30 cellular contexts compared by ENCODE assay signal in genomic region chr6:112786801-112787200, GRCh38.
"Had no signal": no experiment of that assay in that cellular context is flagged by ENCODE, and none has a peak within 500 bp of the region (broad histone marks: within the 10 kb centered on the region; RNA-seq: fewer than 3 reads in every experiment).

No MANE protein-coding gene starts in this region.

- H3K27me3 Mint-ChIP-seq: dendritic cell treated with granulocyte-macrophage colony-stimulating factor and Interleukin-4, amounts not matched to agents 40 ng/mL and 50 ng/mL, for 4 days; type B pancreatic cell had no signal

- ATAC-seq: esophagus mucosa; heart right ventricle; left colon; left ventricle myocardium superior; lower lobe of right lung; natural killer cell; stimulated activated effector memory CD8-positive, alpha-beta T cell treated with anti-CD3 and anti-CD28 coated beads, Interleukin-12 subunit alpha, Interleukin-12 subunit beta, amount 100 ng/mL, for 72 hours; stimulated activated naive CD8-positive, alpha-beta T cell treated with anti-CD3 and anti-CD28 coated beads, Interleukin-15, Interleukin-2, amounts not matched to agents 100 U/mL and 50 U/mL, for 24 hours had no signal

- H3K27me3 ChIP-seq: colonic mucosa, heart right ventricle, neutrophil, right atrium auricular region, sigmoid colon, testis, tibial artery had no signal

- H3K36me3 ChIP-seq: colonic mucosa, heart right ventricle, lower lobe of right lung, neutrophil, prostate gland, right atrium auricular region, sigmoid colon, tibial artery had no signal

- H3K9ac ChIP-seq: parathyroid adenoma had no signal

- H2AFZ ChIP-seq: parathyroid adenoma had no signal

- H3K4me1 ChIP-seq: colonic mucosa, heart right ventricle, lower lobe of right lung, parathyroid adenoma, prostate gland, right atrium auricular region, sigmoid colon, testis, tibial artery had no signal

- H3K9me3 ChIP-seq: colonic mucosa, heart right ventricle, lower lobe of right lung, neutrophil, prostate gland, right atrium auricular region, sigmoid colon, testis, tibial artery had no signal

- H3K4me1 Mint-ChIP-seq: endodermal cell; immature natural killer cell; natural killer cell; stimulated activated effector memory CD8-positive, alpha-beta T cell treated with anti-CD3 and anti-CD28 coated beads, Interleukin-12 subunit alpha, Interleukin-12 subunit beta, amount 100 ng/mL, for 72 hours had no signal

- H3K27ac Mint-ChIP-seq: dendritic cell treated with granulocyte-macrophage colony-stimulating factor and Interleukin-4, amounts not matched to agents 40 ng/mL and 50 ng/mL, for 4 days; endodermal cell; immature natural killer cell; natural killer cell; stimulated activated effector memory CD8-positive, alpha-beta T cell treated with anti-CD3 and anti-CD28 coated beads, Interleukin-12 subunit alpha, Interleukin-12 subunit beta, amount 100 ng/mL, for 72 hours; type B pancreatic cell had no signal

- DNase-seq: colonic mucosa; effector CD8-positive, alpha-beta T cell; endodermal cell; glutamatergic neuron; heart right ventricle; hypothalamus; immature natural killer cell; islet precursor cell; kidney glomerular epithelial cell; left colon; left ventricle myocardium superior; lower lobe of right lung; natural killer cell; sigmoid colon; stimulated activated CD4-positive, alpha-beta T cell treated with anti-CD3 and anti-CD28 coated beads, Interleukin-2, amount 100 ng/mL, for 24 hours; stimulated activated CD4-positive, alpha-beta T cell treated with anti-CD3 and anti-CD28 coated beads, Interleukin-4, amount 100 ng/mL, for 24 hours; stimulated activated naive CD8-positive, alpha-beta T cell treated with anti-CD3 and anti-CD28 coated beads, Interleukin-15, Interleukin-2, amounts not matched to agents 100 U/mL and 50 U/mL, for 24 hours; substantia nigra; testis; tibial artery had no signal

- H3K36me3 Mint-ChIP-seq: immature natural killer cell; natural killer cell; stimulated activated effector memory CD8-positive, alpha-beta T cell treated with anti-CD3 and anti-CD28 coated beads, Interleukin-12 subunit alpha, Interleukin-12 subunit beta, amount 100 ng/mL, for 72 hours; type B pancreatic cell had no signal

- H3K4me3 Mint-ChIP-seq: dendritic cell treated with granulocyte-macrophage colony-stimulating factor and Interleukin-4, amounts not matched to agents 40 ng/mL and 50 ng/mL, for 4 days; endodermal cell; immature natural killer cell; natural killer cell; neural crest cell; stimulated activated effector memory CD8-positive, alpha-beta T cell treated with anti-CD3 and anti-CD28 coated beads, Interleukin-12 subunit alpha, Interleukin-12 subunit beta, amount 100 ng/mL, for 72 hours; type B pancreatic cell had no signal

- H3K9me3 Mint-ChIP-seq: dendritic cell treated with granulocyte-macrophage colony-stimulating factor and Interleukin-4, amounts not matched to agents 40 ng/mL and 50 ng/mL, for 4 days; endodermal cell; type B pancreatic cell had no signal

- H3K79me2 ChIP-seq: parathyroid adenoma had no signal

- H3K27ac ChIP-seq: colonic mucosa, epithelial cell of prostate, heart right ventricle, lower lobe of right lung, neutrophil, parathyroid adenoma, prostate gland, right atrium auricular region, sigmoid colon, testis, tibial artery had no signal

- H3K4me3 ChIP-seq: colonic mucosa, heart right ventricle, lower lobe of right lung, prostate gland, right atrium auricular region, sigmoid colon, testis, tibial artery had no signal
